Comparison of ENCODE assay signal across 11 cellular contexts in genomic region chr6:165300401-165300800, GRCh38. TPM values are rescaled to one million over a fixed set of nuclear protein-coding genes. Genes with fewer than 3 reads are reported as not detected.
"Had no signal": no experiment of that assay in that cellular context is flagged by ENCODE, and none has a peak within 500 bp of the region (broad histone marks: within the 10 kb centered on the region; RNA-seq: fewer than 3 reads in every experiment).

No MANE protein-coding gene starts in this region.

- H3K27ac Mint-ChIP-seq: GM23338, HFFc6 had no signal

- H3K9me3 Mint-ChIP-seq: GM23338, H9 had no signal

- H3K4me2 ChIP-seq: GM23338 had no signal

- H3K9ac ChIP-seq: GM23248 had no signal

- H3K4me3 Mint-ChIP-seq: GM23338, H9, HFFc6 had no signal

- H3K4me1 Mint-ChIP-seq: GM23338 had no signal

- H3K4me3 ChIP-seq: GM23248, GM23338, HAP-1 had no signal

- H3K36me3 ChIP-seq: HAP-1 had no signal

- H2AFZ ChIP-seq: GM23248, GM23338 had no signal

- FAIRE-seq: H1, H54 had no signal

- H3K9me3 ChIP-seq: HAP-1 had no signal

- H3K4me1 ChIP-seq: HAP-1 had no signal

- DNase-seq: GM23248, GOT3, H7, H9, HCEC 1CT, HFFc6 had no signal

- H3K27ac ChIP-seq: GM23248 had no signal

RNA-seq across cellular contexts. Expression of gene C6orf118, which starts 9.0 kb away (rescaled TPM):
- total RNA-seq: GM23248, H4, H7, H9, HFFc6 had no signal
- polyA plus RNA-seq: GM23248 had no signal
